Comparison of ENCODE assay signal across 26 cellular contexts in genomic region chr20:41440882-41441281, GRCh38.
"Had no signal": no experiment of that assay in that cellular context is flagged by ENCODE, and none has a peak within 500 bp of the region (broad histone marks: within the 10 kb centered on the region; RNA-seq: fewer than 3 reads in every experiment).

No MANE protein-coding gene starts in this region.

- H3K9ac ChIP-seq: parathyroid adenoma had no signal

- H3K27me3 ChIP-seq: esophagus muscularis mucosa, gastroesophageal sphincter, stomach, suprapubic skin, tibial nerve had no signal

- H3K79me2 ChIP-seq: parathyroid adenoma had no signal

- H3K4me1 ChIP-seq: gastroesophageal sphincter, parathyroid adenoma, stomach, suprapubic skin, tibial nerve had no signal

- ATAC-seq: gastroesophageal sphincter; left ventricle myocardium superior; sciatic nerve; stimulated activated memory B cell treated with anti-CD40 and anti-IgM and Interleukin-4, amounts not matched to agents 10 μg/mL and 1 μg/mL and 100 μg/mL, for 72 hours had no signal

- H3K27me3 Mint-ChIP-seq: activated naive CD4-positive, alpha-beta T cell treated with anti-CD3 and anti-CD28 coated beads, Interleukin-2, amount 10 ng/mL, durations not matched to agents 7 days and 5 days; stimulated activated memory B cell treated with anti-CD40 and anti-IgM and Interleukin-4, amounts not matched to agents 10 μg/mL and 1 μg/mL and 100 μg/mL, for 72 hours had no signal

- H3K4me3 Mint-ChIP-seq: activated naive CD4-positive, alpha-beta T cell treated with anti-CD3 and anti-CD28 coated beads, Interleukin-2, amount 10 ng/mL, durations not matched to agents 7 days and 5 days; stimulated activated memory B cell treated with anti-CD40 and anti-IgM and Interleukin-4, amounts not matched to agents 10 μg/mL and 1 μg/mL and 100 μg/mL, for 72 hours; T-helper 2 cell treated with Interferon-gamma antibody and Interleukin-4, amounts not matched to agents 5 μg/mL and 100 μg/mL, for 36 hours had no signal

- DNase-seq: activated CD4-positive, alpha-beta T cell treated with anti-CD3 and anti-CD28 coated beads, Interleukin-2, amount 50 U/mL, for 48 hours; activated CD4-positive, CD25-positive, alpha-beta regulatory T cell treated with anti-CD3 and anti-CD28 coated beads, Interleukin-2, amount 50 U/mL, for 72 hours; activated CD8-positive, alpha-beta memory T cell treated with anti-CD3 and anti-CD28 coated beads, Interleukin-2, amount 50 U/mL, for 48 hours; activated effector memory CD4-positive, alpha-beta T cell treated with anti-CD3 and anti-CD28 coated beads, Interleukin-2, amount 50 U/mL, for 16 hours; activated naive CD4-positive, alpha-beta T cell treated with anti-CD3 and anti-CD28 coated beads, Interleukin-2, amount 10 ng/mL, durations not matched to agents 7 days and 5 days; activated T-cell treated with anti-CD3 and anti-CD28 coated beads, Interleukin-2, amount 50 U/mL, for 48 hours; central memory CD4-positive, alpha-beta T cell; head of caudate nucleus; hypothalamus; left ventricle myocardium superior; mammary epithelial cell; midbrain; nucleus accumbens; small intestine; stimulated activated CD4-positive, alpha-beta T cell treated with anti-CD3 and anti-CD28 coated beads, Interleukin-2, amount 100 ng/mL, for 24 hours; stomach; WERI-Rb-1 had no signal

- H3K27ac ChIP-seq: coronary artery, gastroesophageal sphincter, parathyroid adenoma, stomach, suprapubic skin, tibial nerve, WERI-Rb-1 had no signal

- H3K27ac Mint-ChIP-seq: activated naive CD4-positive, alpha-beta T cell treated with anti-CD3 and anti-CD28 coated beads, Interleukin-2, amount 10 ng/mL, durations not matched to agents 7 days and 5 days; stimulated activated memory B cell treated with anti-CD40 and anti-IgM and Interleukin-4, amounts not matched to agents 10 μg/mL and 1 μg/mL and 100 μg/mL, for 72 hours; T-helper 2 cell treated with Interferon-gamma antibody and Interleukin-4, amounts not matched to agents 5 μg/mL and 100 μg/mL, for 36 hours had no signal

- H3K4me3 ChIP-seq: coronary artery, esophagus muscularis mucosa, gastroesophageal sphincter, stomach, suprapubic skin, tibial nerve had no signal

- H3K9me3 ChIP-seq: esophagus muscularis mucosa, gastroesophageal sphincter, stomach, suprapubic skin, tibial nerve had no signal

- H3K9me3 Mint-ChIP-seq: activated naive CD4-positive, alpha-beta T cell treated with anti-CD3 and anti-CD28 coated beads, Interleukin-2, amount 10 ng/mL, durations not matched to agents 7 days and 5 days; stimulated activated memory B cell treated with anti-CD40 and anti-IgM and Interleukin-4, amounts not matched to agents 10 μg/mL and 1 μg/mL and 100 μg/mL, for 72 hours had no signal

- H2AFZ ChIP-seq: parathyroid adenoma had no signal
